13 cellular contexts compared by ENCODE assay signal in the genomic region with DNA sequence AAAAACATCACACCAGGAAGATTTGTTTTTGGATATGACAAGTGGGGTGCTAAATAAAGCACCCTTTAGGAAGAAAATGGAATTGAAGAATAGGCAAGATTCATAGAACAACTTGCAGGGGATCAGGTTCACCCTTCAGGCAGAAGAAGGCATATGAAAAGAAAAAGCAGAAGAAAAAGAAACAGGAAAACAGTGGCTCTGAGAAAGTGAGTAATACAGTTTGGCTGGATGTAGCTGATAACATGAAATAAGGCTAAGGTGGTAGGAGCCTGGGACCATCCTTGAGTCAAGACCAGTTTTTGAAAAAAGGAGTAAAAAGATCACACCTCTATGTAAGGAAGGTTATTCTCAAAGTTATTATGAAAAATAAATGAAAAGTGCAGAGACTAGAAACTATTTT. TPM values are rescaled to one million over a fixed set of nuclear protein-coding genes. Genes with fewer than 3 reads are reported as not detected.
DNase-seq lines count a peak whose midpoint lies in the region; ATAC-seq and TF ChIP-seq lines count a peak whose summit lies in the region.
"Had no signal": no experiment of that assay in that cellular context is flagged by ENCODE, and none has a peak within 500 bp of the region (broad histone marks: within the 10 kb centered on the region; RNA-seq: fewer than 3 reads in every experiment).

No MANE protein-coding gene starts in this region.

- CTCF ChIA-PET in activated CD8-positive, alpha-beta T cell treated with anti-CD3 and anti-CD28 coated beads for 36 hours (lab: Charles Lee): interaction anchor here (0.7 to 2.2 kb wide), 46 partner anchors 8 to 559 kb away, joined by 3 to 26 read pairs (median 4); a partner anchor contains a TSS

- peaks cover 50% of the 10 kb centered on the region for H3K36me3 Mint-ChIP-seq in stimulated activated naive CD8-positive, alpha-beta T cell treated with anti-CD3 and anti-CD28 coated beads, Interleukin-15, Interleukin-2, amounts not matched to agents 100 ng/mL and 50 ng/mL, for 24 hours (ENCODE audit: low read depth)
- H3K36me3 Mint-ChIP-seq in activated CD8-positive, alpha-beta T cell treated with anti-CD3 and anti-CD28 coated beads for 36 hours (ENCODE audit: low read depth): peaks cover 15% of the 10 kb centered on the region
- peaks cover 21% of the 10 kb centered on the region for H3K36me3 Mint-ChIP-seq in endodermal cell (ENCODE audit: low read depth)

- DNase-seq in stimulated activated naive CD8-positive, alpha-beta T cell treated with anti-CD3 and anti-CD28 coated beads, Interleukin-15, Interleukin-2, amounts not matched to agents 100 U/mL and 50 U/mL, for 24 hours: no peak
- no peak for DNase-seq in activated CD8-positive, alpha-beta T cell treated with anti-CD3 and anti-CD28 coated beads for 36 hours
- peak; percentile 18 to 52 for DNase-seq in foreskin fibroblast
- DNase-seq in NCI-H1694 treated with DMSO at 0.1 percent for 48 hours (lab: John Stamatoyannopoulos, UW): no peak
- no peak for DNase-seq in NCI-H2227 treated with DMSO at 0.1 percent for 48 hours (lab: John Stamatoyannopoulos, UW)
- no peak for DNase-seq in endodermal cell
- no peak for DNase-seq in stimulated activated CD8-positive, alpha-beta memory T cell treated with anti-CD3 and anti-CD28 coated beads, Interleukin-4, amount 100 ng/mL, for 48 hours
- DNase-seq: effector CD4-positive, alpha-beta T cell; NCI-H2029 treated with DMSO at 0.1 percent for 48 hours; upper lobe of left lung had no signal

- TF ChIP-seq CTCF in activated CD8-positive, alpha-beta T cell treated with anti-CD3 and anti-CD28 coated beads for 36 hours (IDR thresholded peaks at IDR 0.05): no peak
- no peak for TF ChIP-seq CTCF in foreskin fibroblast (IDR thresholded peaks at IDR 0.05; ENCODE audit: low read depth, low read length)
- no peak for TF ChIP-seq CTCF in endodermal cell (conservative IDR thresholded peaks at IDR 0.05)

- no peak overlapping the region for H3K4me3 Mint-ChIP-seq in stimulated activated naive CD8-positive, alpha-beta T cell treated with anti-CD3 and anti-CD28 coated beads, Interleukin-15, Interleukin-2, amounts not matched to agents 100 ng/mL and 50 ng/mL, for 24 hours
- H3K4me3 Mint-ChIP-seq in activated CD8-positive, alpha-beta T cell treated with anti-CD3 and anti-CD28 coated beads for 36 hours: no peak overlapping the region
- no peak overlapping the region for H3K4me3 Mint-ChIP-seq in endodermal cell
- H3K4me3 Mint-ChIP-seq: B cell had no signal

- H3K27me3 Mint-ChIP-seq in stimulated activated naive CD8-positive, alpha-beta T cell treated with anti-CD3 and anti-CD28 coated beads, Interleukin-15, Interleukin-2, amounts not matched to agents 100 ng/mL and 50 ng/mL, for 24 hours: no peaks in the 10 kb centered on the region
- no peaks in the 10 kb centered on the region for H3K27me3 Mint-ChIP-seq in activated CD8-positive, alpha-beta T cell treated with anti-CD3 and anti-CD28 coated beads for 36 hours
- H3K27me3 Mint-ChIP-seq in endodermal cell (ENCODE audit: insufficient read depth): no peaks in the 10 kb centered on the region
- H3K27me3 Mint-ChIP-seq: B cell had no signal

- H3K4me1 ChIP-seq in endodermal cell (ENCODE audit: control insufficient read depth, insufficient read depth, low read length): no peaks in the 10 kb centered on the region

- H3K9me3 ChIP-seq in endodermal cell (ENCODE audit: control insufficient read depth, low read length): no peaks in the 10 kb centered on the region
- H3K9me3 ChIP-seq: right atrium auricular region, upper lobe of left lung had no signal

- H3K27ac ChIP-seq in endodermal cell (ENCODE audit: low read depth, low read length): no peak overlapping the region
- H3K27ac ChIP-seq: right atrium auricular region had no signal

- H3K9me3 Mint-ChIP-seq in stimulated activated naive CD8-positive, alpha-beta T cell treated with anti-CD3 and anti-CD28 coated beads, Interleukin-15, Interleukin-2, amounts not matched to agents 100 ng/mL and 50 ng/mL, for 24 hours: no peaks in the 10 kb centered on the region
- H3K9me3 Mint-ChIP-seq in activated CD8-positive, alpha-beta T cell treated with anti-CD3 and anti-CD28 coated beads for 36 hours: no peaks in the 10 kb centered on the region
- no peaks in the 10 kb centered on the region for H3K9me3 Mint-ChIP-seq in endodermal cell

- no peak for ATAC-seq in stimulated activated naive CD8-positive, alpha-beta T cell treated with anti-CD3 and anti-CD28 coated beads, Interleukin-15, Interleukin-2, amounts not matched to agents 100 U/mL and 50 U/mL, for 24 hours
- ATAC-seq in activated CD8-positive, alpha-beta T cell treated with anti-CD3 and anti-CD28 coated beads for 36 hours: no peak

- peaks cover 42% of the 10 kb centered on the region for H3K4me1 Mint-ChIP-seq in stimulated activated naive CD8-positive, alpha-beta T cell treated with anti-CD3 and anti-CD28 coated beads, Interleukin-15, Interleukin-2, amounts not matched to agents 100 ng/mL and 50 ng/mL, for 24 hours (ENCODE audit: low read depth)
- peaks cover 45% of the 10 kb centered on the region for H3K4me1 Mint-ChIP-seq in activated CD8-positive, alpha-beta T cell treated with anti-CD3 and anti-CD28 coated beads for 36 hours (ENCODE audit: low read depth)
- no peaks in the 10 kb centered on the region for H3K4me1 Mint-ChIP-seq in endodermal cell

- POLR2A ChIA-PET in activated CD8-positive, alpha-beta T cell treated with anti-CD3 and anti-CD28 coated beads for 36 hours (lab: Charles Lee): interaction anchor here (1.0 kb wide), 1 partner anchor 488 kb away, joined by 4 read pairs; a partner anchor contains a TSS

- intact Hi-C loops in activated CD8-positive, alpha-beta T cell treated with anti-CD3 and anti-CD28 coated beads for 36 hours (cut with micrococcal nuclease): no loop called here

- no peaks in the 10 kb centered on the region for H3K27me3 ChIP-seq in endodermal cell (ENCODE audit: control insufficient read depth, insufficient read depth, low read length, poor library complexity, severe bottlenecking)
- H3K27me3 ChIP-seq: right atrium auricular region, upper lobe of left lung had no signal

- peaks cover 35% of the 10 kb centered on the region for H3K36me3 ChIP-seq in endodermal cell (ENCODE audit: control insufficient read depth, insufficient read depth, low read length)

- no peak overlapping the region for H3K9ac ChIP-seq in endodermal cell (ENCODE audit: extremely low read depth, low read length, poor library complexity, severe bottlenecking)

- H3K27ac Mint-ChIP-seq in stimulated activated naive CD8-positive, alpha-beta T cell treated with anti-CD3 and anti-CD28 coated beads, Interleukin-15, Interleukin-2, amounts not matched to agents 100 ng/mL and 50 ng/mL, for 24 hours: peak overlapping the region; percentile 1
- H3K27ac Mint-ChIP-seq in activated CD8-positive, alpha-beta T cell treated with anti-CD3 and anti-CD28 coated beads for 36 hours: peak overlapping the region; percentile 47
- no peak overlapping the region for H3K27ac Mint-ChIP-seq in endodermal cell
- H3K27ac Mint-ChIP-seq: B cell had no signal

- H3K4me3 ChIP-seq in foreskin fibroblast (ENCODE audit: low read depth in 1 of 2, low read length in 2 of 2): no peak overlapping the region
- H3K4me3 ChIP-seq in endodermal cell (ENCODE audit: low read length): no peak overlapping the region
- H3K4me3 ChIP-seq: right atrium auricular region, upper lobe of left lung had no signal

RNA-seq across cellular contexts. Expression of a gene that starts 42.4 kb away (rescaled TPM):
- total RNA-seq in activated CD8-positive, alpha-beta T cell treated with anti-CD3 and anti-CD28 coated beads for 36 hours: 10 to 100 TPM; 33.5 to 35.5 TPM
- 10 to 100 TPM; 39.0 to 40.8 TPM for total RNA-seq in endodermal cell
- polyA plus RNA-seq in endodermal cell (2013, experiment 1 of 2): 16.8 TPM
- 20.9 TPM for polyA plus RNA-seq in endodermal cell (2013, experiment 2 of 2)

RNA-seq across cellular contexts. Expression of a gene that starts 50.0 kb away (rescaled TPM):
- 1 to 10 TPM; 1.3 to 1.4 TPM for total RNA-seq in activated CD8-positive, alpha-beta T cell treated with anti-CD3 and anti-CD28 coated beads for 36 hours
- total RNA-seq in endodermal cell: 1 to 10 TPM; 4.0 to 4.8 TPM
- polyA plus RNA-seq in endodermal cell (2013, experiment 1 of 2): 4.0 TPM
- 3.8 TPM for polyA plus RNA-seq in endodermal cell (2013, experiment 2 of 2)

Comparison
In these comparisons a context has a peak if more than half of its experiments do, and no peak if none do; other contexts are left out.
1. DNase-seq: peak in foreskin fibroblast (2 of 2); none in stimulated activated naive CD8-positive, alpha-beta T cell treated with anti-CD3 and anti-CD28 coated beads, Interleukin-15, Interleukin-2, amounts not matched to agents 100 U/mL and 50 U/mL, for 24 hours (single experiment), activated CD8-positive, alpha-beta T cell treated with anti-CD3 and anti-CD28 coated beads for 36 hours (single experiment), NCI-H1694 treated with DMSO at 0.1 percent for 48 hours (single experiment), NCI-H2227 treated with DMSO at 0.1 percent for 48 hours (single experiment), endodermal cell (single experiment) and stimulated activated CD8-positive, alpha-beta memory T cell treated with anti-CD3 and anti-CD28 coated beads, Interleukin-4, amount 100 ng/mL, for 48 hours (single experiment).